Comparison of ENCODE assay signal across 1 cellular context in the genomic region with DNA sequence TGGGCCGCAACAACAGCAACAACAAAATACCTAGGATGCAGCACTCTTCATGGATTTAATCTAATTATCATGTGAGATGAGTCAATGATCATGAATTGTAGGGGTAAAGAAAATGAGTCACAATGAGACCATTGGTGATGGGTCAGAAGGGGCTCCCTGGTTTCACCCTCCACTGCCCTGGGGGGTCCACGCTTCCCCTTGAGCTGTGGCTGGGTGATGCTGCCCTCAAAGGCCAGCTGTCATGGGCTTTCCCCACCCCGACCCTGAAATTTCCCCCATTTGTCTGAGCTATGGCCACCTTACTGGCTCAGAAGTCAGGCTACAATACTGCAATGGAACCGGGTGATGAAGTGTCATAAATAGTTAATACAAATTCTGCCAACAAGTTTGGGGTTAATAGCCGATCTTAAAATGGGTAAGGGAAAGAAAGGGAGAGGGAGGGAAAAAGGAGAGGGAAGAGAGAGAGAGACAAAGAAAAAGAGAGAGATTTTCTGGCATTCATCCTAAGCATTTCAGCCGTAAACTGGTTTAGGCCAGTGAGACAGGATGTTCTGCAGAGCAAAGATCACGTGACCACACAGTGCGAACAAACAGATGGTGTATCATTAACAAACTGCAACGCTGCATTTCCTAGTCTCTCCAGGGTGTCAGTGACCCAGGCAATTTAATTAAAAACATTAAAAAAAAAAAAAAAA.
TF ChIP-seq lines count a peak whose summit lies in the region.

No MANE protein-coding gene starts in this region.

TF ChIP-seq in GM12878, 131 proteins besides CTCF, POLR2A, EP300 and RAD21 (continued from another document and continues in another):
- TF ChIP-seq MTA2 (IDR thresholded peaks at IDR 0.05; ENCODE audit: low read depth) (peak; percentile 61), ZBTB11 (CRISPR knock-in tag; IDR thresholded peaks at IDR 0.05) (peak; percentile 60), GATAD2B (conservative IDR thresholded peaks at IDR 0.05; ENCODE audit: low read depth) (peak; percentile 68), PAX5 (IDR thresholded peaks at IDR 0.05; ENCODE audit: borderline replicate concordance, low read depth, low read length) (peak; percentile 79; the same call in 1 of the 2 replicates), IKZF1 (conservative IDR thresholded peaks at IDR 0.05) (peak; percentile 66), RELB (IDR thresholded peaks at IDR 0.05; ENCODE audit: low read depth) (peak; percentile 68), RELA (IDR thresholded peaks at IDR 0.05; ENCODE audit: borderline replicate concordance, partially characterized antibody) (peak; percentile 42), SKIL (IDR thresholded peaks at IDR 0.05; ENCODE audit: low read depth, poor library complexity, severe bottlenecking) (peak; percentile 18), PAX8 (IDR thresholded peaks at IDR 0.05) (no peak), NFIC (IDR thresholded peaks at IDR 0.05; ENCODE audit: low read depth, low read length) (peak; percentile 51; the same call in 1 of the 2 replicates), CHD2 (IDR thresholded peaks at IDR 0.05; ENCODE audit: borderline replicate concordance, low read depth, low read length) (peak; percentile 33; the same call in 1 of the 2 replicates), TCF12 (IDR thresholded peaks at IDR 0.05; ENCODE audit: low read depth, low read length) (peak; percentile 79), SP1 (IDR thresholded peaks at IDR 0.05; ENCODE audit: low read depth, low read length) (no peak), ZNF384 (IDR thresholded peaks at IDR 0.05; ENCODE audit: borderline replicate concordance, low read depth, low read length) (peak; percentile 62; the same call in 1 of the 2 replicates), GABPA (IDR thresholded peaks at IDR 0.05; ENCODE audit: low read depth) (no peak), MEF2B (IDR thresholded peaks at IDR 0.05; ENCODE audit: partially characterized antibody, poor library complexity, severe bottlenecking) (peak; percentile 56), SMAD1 (IDR thresholded peaks at IDR 0.05; ENCODE audit: low read depth, partially characterized antibody) (peak; percentile 79), ETV6 (conservative IDR thresholded peaks at IDR 0.05 in 1 of 2, IDR thresholded peaks at IDR 0.05 in 1 of 2; ENCODE audit: borderline replicate concordance in 1 of 2, low read depth in 1 of 2) (0 out of 4 replicates have a peak, but pooled peaks of 1 of the 2 experiments have one; percentile 22), JUNB (IDR thresholded peaks at IDR 0.05) (peak; percentile 77), USF1 (IDR thresholded peaks at IDR 0.05; ENCODE audit: borderline replicate concordance, extremely low read length, insufficient read depth, low read depth, low read length) (peak; percentile 82), MEF2A (IDR thresholded peaks at IDR 0.05; ENCODE audit: insufficient read depth, low read depth, low read length) (peak; percentile 38; the same call in 1 of the 2 replicates), BMI1 (IDR thresholded peaks at IDR 0.05; ENCODE audit: borderline replicate concordance) (no peak), IKZF2 (IDR thresholded peaks at IDR 0.05) (peak; percentile 76 to 78; a peak in 3 of 4 replicates)
- TF ChIP-seq, protein P1, sequence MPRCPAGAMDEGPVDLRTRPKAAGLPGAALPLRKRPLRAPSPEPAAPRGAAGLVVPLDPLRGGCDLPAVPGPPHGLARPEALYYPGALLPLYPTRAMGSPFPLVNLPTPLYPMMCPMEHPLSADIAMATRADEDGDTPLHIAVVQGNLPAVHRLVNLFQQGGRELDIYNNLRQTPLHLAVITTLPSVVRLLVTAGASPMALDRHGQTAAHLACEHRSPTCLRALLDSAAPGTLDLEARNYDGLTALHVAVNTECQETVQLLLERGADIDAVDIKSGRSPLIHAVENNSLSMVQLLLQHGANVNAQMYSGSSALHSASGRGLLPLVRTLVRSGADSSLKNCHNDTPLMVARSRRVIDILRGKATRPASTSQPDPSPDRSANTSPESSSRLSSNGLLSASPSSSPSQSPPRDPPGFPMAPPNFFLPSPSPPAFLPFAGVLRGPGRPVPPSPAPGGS (IDR thresholded peaks at IDR 0.05; ENCODE audit: borderline replicate concordance, insufficient read depth, low read depth, low read length, poor library complexity, severe bottlenecking) = peak; percentile 81
- TF ChIP-seq, protein P2, sequence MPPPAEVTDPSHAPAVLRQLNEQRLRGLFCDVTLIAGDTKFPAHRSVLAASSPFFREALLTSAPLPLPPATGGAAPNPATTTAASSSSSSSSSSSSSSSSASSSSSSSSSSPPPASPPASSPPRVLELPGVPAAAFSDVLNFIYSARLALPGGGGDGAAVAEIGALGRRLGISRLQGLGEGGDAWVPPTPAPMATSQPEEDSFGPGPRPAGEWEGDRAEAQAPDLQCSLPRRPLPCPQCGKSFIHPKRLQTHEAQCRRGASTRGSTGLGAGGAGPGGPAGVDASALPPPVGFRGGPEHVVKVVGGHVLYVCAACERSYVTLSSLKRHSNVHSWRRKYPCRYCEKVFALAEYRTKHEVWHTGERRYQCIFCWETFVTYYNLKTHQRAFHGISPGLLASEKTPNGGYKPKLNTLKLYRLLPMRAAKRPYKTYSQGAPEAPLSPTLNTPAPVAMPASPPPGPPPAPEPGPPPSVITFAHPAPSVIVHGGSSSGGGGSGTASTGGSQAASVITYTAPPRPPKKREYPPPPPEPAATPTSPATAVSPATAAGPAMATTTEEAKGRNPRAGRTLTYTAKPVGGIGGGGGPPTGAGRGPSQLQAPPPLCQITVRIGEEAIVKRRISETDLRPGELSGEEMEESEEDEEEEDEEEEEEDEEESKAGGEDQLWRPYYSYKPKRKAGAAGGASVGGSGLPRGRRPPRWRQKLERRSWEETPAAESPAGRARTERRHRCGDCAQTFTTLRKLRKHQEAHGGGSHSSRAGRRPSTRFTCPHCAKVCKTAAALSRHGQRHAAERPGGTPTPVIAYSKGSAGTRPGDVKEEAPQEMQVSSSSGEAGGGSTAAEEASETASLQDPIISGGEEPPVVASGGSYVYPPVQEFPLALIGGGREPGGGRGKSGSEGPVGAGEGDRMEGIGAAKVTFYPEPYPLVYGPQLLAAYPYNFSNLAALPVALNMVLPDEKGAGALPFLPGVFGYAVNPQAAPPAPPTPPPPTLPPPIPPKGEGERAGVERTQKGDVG (CRISPR knock-in tag; IDR thresholded peaks at IDR 0.05) = peak; percentile 72; the same call in 1 of the 2 replicates
- TF ChIP-seq, protein P3, sequence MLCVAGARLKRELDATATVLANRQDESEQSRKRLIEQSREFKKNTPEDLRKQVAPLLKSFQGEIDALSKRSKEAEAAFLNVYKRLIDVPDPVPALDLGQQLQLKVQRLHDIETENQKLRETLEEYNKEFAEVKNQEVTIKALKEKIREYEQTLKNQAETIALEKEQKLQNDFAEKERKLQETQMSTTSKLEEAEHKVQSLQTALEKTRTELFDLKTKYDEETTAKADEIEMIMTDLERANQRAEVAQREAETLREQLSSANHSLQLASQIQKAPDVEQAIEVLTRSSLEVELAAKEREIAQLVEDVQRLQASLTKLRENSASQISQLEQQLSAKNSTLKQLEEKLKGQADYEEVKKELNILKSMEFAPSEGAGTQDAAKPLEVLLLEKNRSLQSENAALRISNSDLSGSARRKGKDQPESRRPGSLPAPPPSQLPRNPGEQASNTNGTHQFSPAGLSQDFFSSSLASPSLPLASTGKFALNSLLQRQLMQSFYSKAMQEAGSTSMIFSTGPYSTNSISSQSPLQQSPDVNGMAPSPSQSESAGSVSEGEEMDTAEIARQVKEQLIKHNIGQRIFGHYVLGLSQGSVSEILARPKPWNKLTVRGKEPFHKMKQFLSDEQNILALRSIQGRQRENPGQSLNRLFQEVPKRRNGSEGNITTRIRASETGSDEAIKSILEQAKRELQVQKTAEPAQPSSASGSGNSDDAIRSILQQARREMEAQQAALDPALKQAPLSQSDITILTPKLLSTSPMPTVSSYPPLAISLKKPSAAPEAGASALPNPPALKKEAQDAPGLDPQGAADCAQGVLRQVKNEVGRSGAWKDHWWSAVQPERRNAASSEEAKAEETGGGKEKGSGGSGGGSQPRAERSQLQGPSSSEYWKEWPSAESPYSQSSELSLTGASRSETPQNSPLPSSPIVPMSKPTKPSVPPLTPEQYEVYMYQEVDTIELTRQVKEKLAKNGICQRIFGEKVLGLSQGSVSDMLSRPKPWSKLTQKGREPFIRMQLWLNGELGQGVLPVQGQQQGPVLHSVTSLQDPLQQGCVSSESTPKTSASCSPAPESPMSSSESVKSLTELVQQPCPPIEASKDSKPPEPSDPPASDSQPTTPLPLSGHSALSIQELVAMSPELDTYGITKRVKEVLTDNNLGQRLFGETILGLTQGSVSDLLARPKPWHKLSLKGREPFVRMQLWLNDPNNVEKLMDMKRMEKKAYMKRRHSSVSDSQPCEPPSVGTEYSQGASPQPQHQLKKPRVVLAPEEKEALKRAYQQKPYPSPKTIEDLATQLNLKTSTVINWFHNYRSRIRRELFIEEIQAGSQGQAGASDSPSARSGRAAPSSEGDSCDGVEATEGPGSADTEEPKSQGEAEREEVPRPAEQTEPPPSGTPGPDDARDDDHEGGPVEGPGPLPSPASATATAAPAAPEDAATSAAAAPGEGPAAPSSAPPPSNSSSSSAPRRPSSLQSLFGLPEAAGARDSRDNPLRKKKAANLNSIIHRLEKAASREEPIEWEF (IDR thresholded peaks at IDR 0.05; ENCODE audit: insufficient replicate concordance, low read depth, low read length) = peak; percentile 61
- TF ChIP-seq, protein P4, sequence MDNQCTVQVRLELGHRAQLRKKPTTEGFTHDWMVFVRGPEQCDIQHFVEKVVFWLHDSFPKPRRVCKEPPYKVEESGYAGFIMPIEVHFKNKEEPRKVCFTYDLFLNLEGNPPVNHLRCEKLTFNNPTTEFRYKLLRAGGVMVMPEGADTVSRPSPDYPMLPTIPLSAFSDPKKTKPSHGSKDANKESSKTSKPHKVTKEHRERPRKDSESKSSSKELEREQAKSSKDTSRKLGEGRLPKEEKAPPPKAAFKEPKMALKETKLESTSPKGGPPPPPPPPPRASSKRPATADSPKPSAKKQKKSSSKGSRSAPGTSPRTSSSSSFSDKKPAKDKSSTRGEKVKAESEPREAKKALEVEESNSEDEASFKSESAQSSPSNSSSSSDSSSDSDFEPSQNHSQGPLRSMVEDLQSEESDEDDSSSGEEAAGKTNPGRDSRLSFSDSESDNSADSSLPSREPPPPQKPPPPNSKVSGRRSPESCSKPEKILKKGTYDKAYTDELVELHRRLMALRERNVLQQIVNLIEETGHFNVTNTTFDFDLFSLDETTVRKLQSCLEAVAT (IDR thresholded peaks at IDR 0.05) = peak; percentile 52; the same call in 1 of the 2 replicates
